ENCODE assay signal across 8 cellular contexts in the genomic region with DNA sequence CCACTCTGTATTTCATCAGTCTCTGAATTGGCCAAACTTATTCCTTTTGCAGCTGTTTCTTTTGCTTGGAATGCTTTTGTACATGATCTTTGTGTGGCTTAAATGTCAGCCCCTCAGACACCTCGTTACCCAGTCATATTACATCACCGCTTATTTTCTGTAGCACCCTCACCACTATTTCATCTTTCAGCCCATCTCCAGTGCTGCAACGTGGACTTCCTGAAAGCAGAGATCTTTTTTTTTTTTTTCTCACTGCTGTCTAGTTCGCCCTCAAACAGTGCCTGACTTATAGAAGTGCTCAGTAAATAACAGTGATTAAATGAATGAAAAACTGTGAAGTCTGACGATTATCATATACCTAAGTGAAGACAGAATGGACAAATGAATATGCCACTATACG. TPM values are rescaled to one million over a fixed set of nuclear protein-coding genes. Genes with fewer than 3 reads are reported as not detected.
A peak's percentile ranks its signal among the peaks of the same experiment; 100 is the strongest.
DNase-seq lines count a peak whose midpoint lies in the region; ATAC-seq and TF ChIP-seq lines count a peak whose summit lies in the region.

No MANE protein-coding gene starts in this region.

- POLR2A ChIA-PET in AG04450 (lab: Yijun Ruan, JAX): interaction anchor here (2.5 kb wide), 1 partner anchor 9 kb away, joined by 42 read pairs; the partner anchor contains the start of gene EIF4EBP3

- H3K9ac ChIP-seq in HUES64 (ENCODE audit: low read depth, low read length): peak overlapping the region; percentile 91

- ATAC-seq in GM21825 (IDR thresholded peaks at IDR 0.05; ENCODE audit: unreplicated experiment) (no peak), GM21423 (IDR thresholded peaks at IDR 0.05; ENCODE audit: unreplicated experiment) (no peak)

- no peak overlapping the region for H3K27ac ChIP-seq in AG04450 (ENCODE audit: low read depth, low read length)
- H3K27ac ChIP-seq in HUES64 (ENCODE audit: low read depth, low read length): no peak overlapping the region
- no peak overlapping the region for H3K27ac ChIP-seq in mesodermal cell (ENCODE audit: low read depth, low read length, severe bottlenecking)

- H3K9me3 ChIP-seq in AG04450 (ENCODE audit: control insufficient read depth, insufficient read depth, low read length) (peaks cover 3% of the 10 kb centered on the region; the same call in 1 of the 2 replicates), HUES64 (ENCODE audit: insufficient read depth, low read depth, low read length) (no peaks in the 10 kb centered on the region), mesodermal cell (ENCODE audit: control insufficient read depth, low read length) (no peaks in the 10 kb centered on the region)

- 12% methylated on average over 5 of the region's 6 CpGs for WGBS in HUES64
- 10 to 13% methylated on average over 2 to 3 of the region's 6 CpGs for WGBS in mesodermal cell (ENCODE audit: insufficient coverage in 2 of 2), 2 experiments

- CTCF ChIA-PET in AG04450 (lab: Charles Lee): interaction anchor here (4.0 kb wide), 1 partner anchor 9 kb away, joined by 17 read pairs; the partner anchor contains the start of gene EIF4EBP3

- no peak for DNase-seq in AG04450 (ENCODE audit: low read depth, low spot score)
- no peak for DNase-seq in astrocyte of the spinal cord (ENCODE audit: low read depth, low spot score)
- DNase-seq in COLO829 (ENCODE audit: low spot score): no peak
- DNase-seq in HCEC 1CT: no peak

- peak overlapping the region; percentile 83 for H3K4me3 ChIP-seq in AG04450 (ENCODE audit: low read depth, low read length)
- peak overlapping the region; percentile 89 for H3K4me3 ChIP-seq in HUES64 (ENCODE audit: low read length)
- H3K4me3 ChIP-seq in astrocyte of the spinal cord (ENCODE audit: low read depth, low read length): peak overlapping the region; percentile 90
- peak overlapping the region; percentile 82 for H3K4me3 ChIP-seq in mesodermal cell (ENCODE audit: extremely low read depth, insufficient read depth, low read length, poor library complexity, severe bottlenecking)

- in situ Hi-C loops in astrocyte of the spinal cord (cut with HindIII; ENCODE audit: low sequenced_read_pairs): no loop called here

- H3K36me3 ChIP-seq in HUES64 (ENCODE audit: insufficient read depth, low read length): peaks cover 30% of the 10 kb centered on the region
- H3K36me3 ChIP-seq in mesodermal cell (ENCODE audit: control insufficient read depth, insufficient read depth, low read length): peaks cover 54% of the 10 kb centered on the region

- peaks cover 9% of the 10 kb centered on the region; the same call in 1 of the 2 replicates for H3K4me1 ChIP-seq in HUES64 (ENCODE audit: insufficient read depth, low read length)
- peaks cover 15% of the 10 kb centered on the region for H3K4me1 ChIP-seq in mesodermal cell (ENCODE audit: control insufficient read depth, insufficient read depth, low read length, poor library complexity, severe bottlenecking)

- TF ChIP-seq CTCF in AG04450 (IDR thresholded peaks at IDR 0.05; ENCODE audit: low read depth, low read length): no peak
- no peak for TF ChIP-seq CTCF in astrocyte of the spinal cord (IDR thresholded peaks at IDR 0.05; ENCODE audit: low read depth, low read length)

- H3K27me3 ChIP-seq in AG04450 (ENCODE audit: control insufficient read depth, insufficient read depth, low read length) (no peaks in the 10 kb centered on the region), HUES64 (ENCODE audit: insufficient read depth, low read length) (no peaks in the 10 kb centered on the region)

RNA-seq across cellular contexts. Expression of gene SRA1, which starts 0.8 kb away (rescaled TPM):
- 52.3 and 52.8 TPM in 2 replicates for polyA plus RNA-seq in AG04450 (2011; rRNA removed)
- polyA minus RNA-seq in AG04450 (2011; rRNA and poly(A)+ RNA removed): 32.4 and 35.9 TPM in 2 replicates
- 28.7 TPM for polyA plus RNA-seq in HUES64 (2013, experiment 1 of 2)
- polyA plus RNA-seq in HUES64 (2013, experiment 2 of 2): 25.5 TPM
- 35.2 TPM for polyA plus RNA-seq in mesodermal cell (2013, experiment 1 of 2)
- polyA plus RNA-seq in mesodermal cell (2013, experiment 2 of 2): 31.7 TPM

RNA-seq across cellular contexts. Expression of gene APBB3, which starts 8.0 kb away (rescaled TPM):
- 13.6 and 14.9 TPM in 2 replicates for polyA plus RNA-seq in AG04450 (2011; rRNA removed)
- polyA minus RNA-seq in AG04450 (2011; rRNA and poly(A)+ RNA removed): 19.0 and 21.2 TPM in 2 replicates
- polyA plus RNA-seq in HUES64 (2013, experiment 1 of 2): 8.3 TPM
- 7.0 TPM for polyA plus RNA-seq in HUES64 (2013, experiment 2 of 2)
- 21.1 TPM for polyA plus RNA-seq in mesodermal cell (2013, experiment 1 of 2)
- polyA plus RNA-seq in mesodermal cell (2013, experiment 2 of 2): 17.3 TPM

RNA-seq across cellular contexts. Expression of gene SLC35A4, which starts 8.2 kb away (rescaled TPM):
- 63.4 and 86.2 TPM in 2 replicates for polyA plus RNA-seq in AG04450 (2011; rRNA removed)
- 54.9 and 63.6 TPM in 2 replicates for polyA minus RNA-seq in AG04450 (2011; rRNA and poly(A)+ RNA removed)
- polyA plus RNA-seq in HUES64 (2013, experiment 1 of 2): 65.3 TPM
- 60.4 TPM for polyA plus RNA-seq in HUES64 (2013, experiment 2 of 2)
- polyA plus RNA-seq in mesodermal cell (2013, experiment 1 of 2): 51.5 TPM
- polyA plus RNA-seq in mesodermal cell (2013, experiment 2 of 2): 47.7 TPM

RNA-seq across cellular contexts. Expression of gene EIF4EBP3, which starts 9.0 kb away (rescaled TPM):
- 1.7 and 2.8 TPM in 2 replicates for polyA plus RNA-seq in AG04450 (2011; rRNA removed)
- 0.70 and 1.7 TPM in 2 replicates for polyA minus RNA-seq in AG04450 (2011; rRNA and poly(A)+ RNA removed)
- 7.1 TPM for polyA plus RNA-seq in HUES64 (2013, experiment 1 of 2)
- polyA plus RNA-seq in HUES64 (2013, experiment 2 of 2): 3.9 TPM
- polyA plus RNA-seq in mesodermal cell (2013, experiment 1 of 2): 6.7 TPM
- polyA plus RNA-seq in mesodermal cell (2013, experiment 2 of 2): 6.3 TPM
